Comparison of ENCODE assay signal across 1 cellular context in genomic region chr2:38568724-38569478, GRCh38.
TF ChIP-seq lines count a peak whose summit lies in the region.

No MANE protein-coding gene starts in this region.

TF ChIP-seq in liver, 16 proteins besides CTCF, POLR2A, EP300 and RAD21 (continued from another document):
- TF ChIP-seq REST (IDR thresholded peaks at IDR 0.05) (no peak), MAX (IDR thresholded peaks at IDR 0.05) (peak; percentile 10), JUND (IDR thresholded peaks at IDR 0.05) (no peak), HNF4G (IDR thresholded peaks at IDR 0.05) (no peak)
TF ChIP-seq in liver: peak in this region for 4.
